In genomic region chr5:33530183-33530962, GRCh38 we compare ENCODE assay signal across 22 cellular contexts.
DNase-seq lines count a peak whose midpoint lies in the region; ATAC-seq and TF ChIP-seq lines count a peak whose summit lies in the region.
"Had no signal": no experiment of that assay in that cellular context is flagged by ENCODE, and none has a peak within 500 bp of the region (broad histone marks: within the 10 kb centered on the region; RNA-seq: fewer than 3 reads in every experiment).

No MANE protein-coding gene starts in this region.

- WGBS in endodermal cell (ENCODE audit: insufficient coverage in 1 of 2, insufficient read length in 1 of 2), 2 experiments: 81 to 85% methylated on average over 5 to 10 of the region's 10 CpGs

- peaks cover 13% of the 10 kb centered on the region for H3K4me1 ChIP-seq in left ventricle myocardium inferior
- H3K4me1 ChIP-seq in right atrium auricular region: no peaks in the 10 kb centered on the region
- peaks cover 10% of the 10 kb centered on the region for H3K4me1 ChIP-seq in endodermal cell (ENCODE audit: control insufficient read depth, insufficient read depth, low read length)
- no peaks in the 10 kb centered on the region for H3K4me1 ChIP-seq in upper lobe of right lung

- H3K36me3 Mint-ChIP-seq in endodermal cell (ENCODE audit: low read depth): peaks cover 45% of the 10 kb centered on the region
- H3K36me3 Mint-ChIP-seq: activated naive CD8-positive, alpha-beta T cell had no signal

- H3K27me3 Mint-ChIP-seq in endodermal cell (ENCODE audit: insufficient read depth): no peaks in the 10 kb centered on the region
- H3K27me3 Mint-ChIP-seq: CD4-positive, alpha-beta T cell; dendritic cell treated with granulocyte-macrophage colony-stimulating factor and Interleukin-4, amounts not matched to agents 40 ng/mL and 50 ng/mL, for 4 days; progenitor cell of endocrine pancreas had no signal

- ATAC-seq in upper lobe of right lung (no peak), HG03139 (IDR thresholded peaks at IDR 0.05; ENCODE audit: unreplicated experiment) (no peak)
- ATAC-seq: activated CD4-positive, CD25-positive, alpha-beta regulatory T cell treated with anti-CD3 and anti-CD28 coated beads, Interleukin-2, amount 50 U/mL, for 24 hours; body of pancreas had no signal

- H3K27ac Mint-ChIP-seq in endodermal cell: no peak overlapping the region
- H3K27ac Mint-ChIP-seq: activated naive CD8-positive, alpha-beta T cell; activated T-helper 1 cell treated with anti-CD3 and anti-CD28 coated beads, Interleukin-12 subunit alpha, Interleukin-12 subunit beta, Interleukin-2, Interleukin-4 antibody, amounts not matched to agents 30 ng/mL and 10 ng/mL and 1 ng/mL, durations not matched to agents 14 hours and 24 hours and 36 hours; CD4-positive, alpha-beta T cell; dendritic cell treated with granulocyte-macrophage colony-stimulating factor and Interleukin-4, amounts not matched to agents 40 ng/mL and 50 ng/mL, for 4 days; nephron; progenitor cell of endocrine pancreas had no signal

- H3K27ac ChIP-seq in left ventricle myocardium inferior (replicated peaks) (peak overlapping the region; percentile 12), right atrium auricular region (no peak overlapping the region), endodermal cell (ENCODE audit: low read depth, low read length) (no peak overlapping the region), upper lobe of right lung (no peak overlapping the region)
- H3K27ac ChIP-seq: body of pancreas, SK-N-MC had no signal

- intact Hi-C loops in left ventricle myocardium inferior (cut with micrococcal nuclease) (no loop called here), upper lobe of right lung (cut with DNase I) (no loop called here)

- no peaks in the 10 kb centered on the region for H3K9me3 Mint-ChIP-seq in endodermal cell
- H3K9me3 Mint-ChIP-seq: activated T-helper 1 cell treated with anti-CD3 and anti-CD28 coated beads, Interleukin-12 subunit alpha, Interleukin-12 subunit beta, Interleukin-2, Interleukin-4 antibody, amounts not matched to agents 30 ng/mL and 10 ng/mL and 1 ng/mL, durations not matched to agents 14 hours and 24 hours and 36 hours; CD4-positive, alpha-beta T cell; nephron had no signal

- H3K4me3 Mint-ChIP-seq in endodermal cell: no peak overlapping the region
- H3K4me3 Mint-ChIP-seq: activated naive CD8-positive, alpha-beta T cell; activated T-helper 1 cell treated with anti-CD3 and anti-CD28 coated beads, Interleukin-12 subunit alpha, Interleukin-12 subunit beta, Interleukin-2, Interleukin-4 antibody, amounts not matched to agents 30 ng/mL and 10 ng/mL and 1 ng/mL, durations not matched to agents 14 hours and 24 hours and 36 hours; CD4-positive, alpha-beta T cell; dendritic cell treated with granulocyte-macrophage colony-stimulating factor and Interleukin-4, amounts not matched to agents 40 ng/mL and 50 ng/mL, for 4 days; nephron had no signal

- TF ChIP-seq CTCF in left ventricle myocardium inferior (IDR thresholded peaks at IDR 0.05; ENCODE audit: borderline replicate concordance) (no peak), right atrium auricular region (IDR thresholded peaks at IDR 0.05) (no peak), endodermal cell (conservative IDR thresholded peaks at IDR 0.05) (peak; percentile 65), upper lobe of right lung (IDR thresholded peaks at IDR 0.05) (no peak)

- DNase-seq in left ventricle myocardium inferior: peak; percentile 20
- no peak for DNase-seq in right atrium auricular region (ENCODE audit: low spot score)
- DNase-seq in NAMALWA (ENCODE audit: low spot score): peak; percentile 27
- DNase-seq in endodermal cell: peak; percentile 66
- DNase-seq in upper lobe of right lung: peak; percentile 54
- no peak for DNase-seq in HuH-7 (ENCODE audit: low spot score)
- DNase-seq in globus pallidus (ENCODE audit: low spot score): no peak
- DNase-seq: body of pancreas; CD4-positive, alpha-beta T cell; foreskin melanocyte; NCI-H1417 treated with DMSO at 0.1 percent for 48 hours; small intestine; stimulated activated CD4-positive, alpha-beta T cell treated with anti-CD3 and anti-CD28 coated beads, Interleukin-2, amount 100 ng/mL, for 48 hours; T1000 had no signal

- H3K27me3 ChIP-seq in left ventricle myocardium inferior (ENCODE audit: low read depth) (no peaks in the 10 kb centered on the region), right atrium auricular region (no peaks in the 10 kb centered on the region), endodermal cell (ENCODE audit: control insufficient read depth, insufficient read depth, low read length, poor library complexity, severe bottlenecking) (no peaks in the 10 kb centered on the region), upper lobe of right lung (no peaks in the 10 kb centered on the region)
- H3K27me3 ChIP-seq: body of pancreas had no signal

- peaks cover 10% of the 10 kb centered on the region for H3K4me1 Mint-ChIP-seq in endodermal cell
- H3K4me1 Mint-ChIP-seq: nephron had no signal

- H3K9me3 ChIP-seq in left ventricle myocardium inferior (replicated peaks) (no peaks in the 10 kb centered on the region), right atrium auricular region (no peaks in the 10 kb centered on the region), endodermal cell (ENCODE audit: control insufficient read depth, low read length) (no peaks in the 10 kb centered on the region), upper lobe of right lung (no peaks in the 10 kb centered on the region)
- H3K9me3 ChIP-seq: body of pancreas had no signal

- no peak overlapping the region for H3K9ac ChIP-seq in endodermal cell (ENCODE audit: extremely low read depth, low read length, poor library complexity, severe bottlenecking)

- no peaks in the 10 kb centered on the region for H3K36me3 ChIP-seq in left ventricle myocardium inferior
- no peaks in the 10 kb centered on the region for H3K36me3 ChIP-seq in right atrium auricular region
- H3K36me3 ChIP-seq in endodermal cell (ENCODE audit: control insufficient read depth, insufficient read depth, low read length): peaks cover 11% of the 10 kb centered on the region
- no peaks in the 10 kb centered on the region for H3K36me3 ChIP-seq in upper lobe of right lung

- no peak overlapping the region for H3K4me3 ChIP-seq in left ventricle myocardium inferior
- no peak overlapping the region for H3K4me3 ChIP-seq in right atrium auricular region
- H3K4me3 ChIP-seq in endodermal cell (ENCODE audit: low read length): no peak overlapping the region
- no peak overlapping the region for H3K4me3 ChIP-seq in upper lobe of right lung
- H3K4me3 ChIP-seq: body of pancreas, SK-N-MC had no signal

Comparison
In these comparisons a context has a peak if more than half of its experiments do, and no peak if none do; other contexts are left out.
1. DNase-seq: peak in left ventricle myocardium inferior (single experiment), NAMALWA (single experiment), endodermal cell (single experiment) and upper lobe of right lung (single experiment); none in right atrium auricular region (single experiment), HuH-7 (single experiment) and globus pallidus (single experiment).